Comparison of ENCODE assay signal across 16 cellular contexts in the genomic region with DNA sequence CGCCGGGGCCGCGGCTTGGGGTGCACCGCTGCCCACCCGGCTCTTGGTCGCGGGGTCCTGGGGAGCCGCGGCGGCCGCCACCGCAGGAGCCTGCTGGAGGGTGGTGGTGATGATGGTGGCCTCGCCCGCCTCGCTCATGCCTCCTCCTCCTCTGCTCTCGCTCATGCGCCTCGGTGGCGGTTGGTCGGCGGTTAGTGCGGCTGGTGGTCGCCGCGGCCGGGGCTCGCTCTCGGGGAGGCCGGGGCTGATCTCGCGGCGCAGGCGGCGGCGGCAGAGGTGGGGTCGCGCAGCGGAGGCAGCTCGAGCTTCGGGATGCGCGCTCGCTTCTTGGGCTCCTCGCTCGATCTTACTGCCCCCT. TPM values are rescaled to one million over a fixed set of nuclear protein-coding genes. Genes with fewer than 3 reads are reported as not detected.
A peak's percentile ranks its signal among the peaks of the same experiment; 100 is the strongest.
DNase-seq lines count a peak whose midpoint lies in the region; ATAC-seq and TF ChIP-seq lines count a peak whose summit lies in the region.
"Had no signal": no experiment of that assay in that cellular context is flagged by ENCODE, and none has a peak within 500 bp of the region (broad histone marks: within the 10 kb centered on the region; RNA-seq: fewer than 3 reads in every experiment).

No MANE protein-coding gene starts in this region.

- DNase-seq in activated CD4-positive, alpha-beta T cell treated with anti-CD3 and anti-CD28 coated beads for 48 hours: peak; percentile 20
- DNase-seq in activated CD4-positive, alpha-beta T cell treated with anti-CD3 and anti-CD28 coated beads, Interleukin-2, amount 50 U/mL, for 48 hours: no peak
- DNase-seq in colonic mucosa (no peak), lower lobe of right lung (no peak), type B pancreatic cell (ENCODE audit: extremely low spot score, unreplicated experiment) (no peak), PC-9 (no peak)
- DNase-seq: DMS153; natural killer cell; stimulated activated naive B cell treated with anti-CD40 and anti-IgM and Interleukin-4, amounts not matched to agents 10 μg/mL and 1 μg/mL and 100 μg/mL, for 72 hours had no signal

- H3K9me3 Mint-ChIP-seq in type B pancreatic cell: peaks cover 6% of the 10 kb centered on the region

- H3K27ac ChIP-seq in colonic mucosa (no peak overlapping the region), lower lobe of right lung (no peak overlapping the region), stomach smooth muscle (ENCODE audit: low read length) (no peak overlapping the region), PC-9 (no peak overlapping the region)

- peaks cover 76% of the 10 kb centered on the region for H3K27me3 Mint-ChIP-seq in type B pancreatic cell

- H4K20me1 ChIP-seq in PC-9 (ENCODE audit: insufficient read depth): no peaks in the 10 kb centered on the region

- POLR2A ChIA-PET in PC-9 (lab: Charles Lee; ENCODE audit: unreplicated experiment): no interaction called here

- H3K36me3 ChIP-seq in colonic mucosa (no peaks in the 10 kb centered on the region), lower lobe of right lung (no peaks in the 10 kb centered on the region), stomach smooth muscle (ENCODE audit: control insufficient read depth in 2 of 2, insufficient read depth in 2 of 2, low read length in 2 of 2) (no peaks in the 10 kb centered on the region), PC-9 (ENCODE audit: low read depth) (no peaks in the 10 kb centered on the region)

- no TSS peak for BruUV-seq in PC-9 (replicated peaks; lab: Mats Ljungman, UMichigan)

- ATAC-seq in lower lobe of right lung (peak in 1 of 2 donors; percentile 38), HG02759 (IDR thresholded peaks at IDR 0.05; ENCODE audit: unreplicated experiment) (no peak)

- H3K4me3 Mint-ChIP-seq in type B pancreatic cell: no peak overlapping the region

- H3K4me1 ChIP-seq in colonic mucosa (no peaks in the 10 kb centered on the region), lower lobe of right lung (no peaks in the 10 kb centered on the region), stomach smooth muscle (ENCODE audit: control insufficient read depth, insufficient read depth, low read length) (peaks cover 7% of the 10 kb centered on the region), PC-9 (replicated peaks; ENCODE audit: insufficient read depth) (no peaks in the 10 kb centered on the region)

- H3K9ac ChIP-seq in colonic mucosa (ENCODE audit: low read depth in 2 of 2, low read length in 2 of 2) (no peak overlapping the region), stomach smooth muscle (ENCODE audit: low read length in 2 of 2) (no peak overlapping the region)

- H3K4me3 ChIP-seq in colonic mucosa: peak overlapping the region; percentile 13
- peak overlapping the region; percentile 42 for H3K4me3 ChIP-seq in lower lobe of right lung
- H3K4me3 ChIP-seq in stomach smooth muscle (ENCODE audit: low read length in 2 of 2): peak overlapping the region; percentile 51 to 63
- H3K4me3 ChIP-seq in PC-9: no peak overlapping the region

- 0 out of 2 replicates have a peak, but pooled peaks cover 3% of the 10 kb centered on the region for H3K9me2 ChIP-seq in PC-9 (ENCODE audit: insufficient read depth)

- H3F3A ChIP-seq in PC-9 (ENCODE audit: insufficient read depth, low read depth): no peaks in the 10 kb centered on the region

- no peak overlapping the region for H3K4me2 ChIP-seq in PC-9

- H2AFZ ChIP-seq in PC-9: no peak overlapping the region

- H3K27me3 ChIP-seq in colonic mucosa (no peaks in the 10 kb centered on the region), lower lobe of right lung (ENCODE audit: low read depth) (peaks cover 28% of the 10 kb centered on the region), stomach smooth muscle (ENCODE audit: control insufficient read depth in 1 of 2, insufficient read depth in 2 of 2, low read length in 2 of 2) (peaks cover 15% of the 10 kb centered on the region in 2 donors), PC-9 (ENCODE audit: insufficient read depth, low read depth) (peaks cover 30% of the 10 kb centered on the region)

- H3K9me3 ChIP-seq in colonic mucosa (no peaks in the 10 kb centered on the region), lower lobe of right lung (no peaks in the 10 kb centered on the region), stomach smooth muscle (ENCODE audit: control insufficient read depth in 2 of 2, low read length in 2 of 2) (no peaks in the 10 kb centered on the region), PC-9 (ENCODE audit: insufficient read depth, low read depth) (no peaks in the 10 kb centered on the region)

- H3K4me1 Mint-ChIP-seq in type B pancreatic cell (ENCODE audit: unreplicated experiment): no peaks in the 10 kb centered on the region

- no peak overlapping the region for H3K27ac Mint-ChIP-seq in type B pancreatic cell
- H3K27ac Mint-ChIP-seq: natural killer cell; stimulated activated naive B cell treated with anti-CD40 and anti-IgM and Interleukin-4, amounts not matched to agents 10 μg/mL and 1 μg/mL and 100 μg/mL, for 72 hours had no signal

- CTCF ChIA-PET in PC-9 (lab: Charles Lee): no interaction called here

- H3K79me2 ChIP-seq in PC-9 (ENCODE audit: low read depth): no peaks in the 10 kb centered on the region

- TF ChIP-seq CTCF in colonic mucosa (IDR thresholded peaks at IDR 0.05) (no peak), lower lobe of right lung (IDR thresholded peaks at IDR 0.05) (no peak), type B pancreatic cell (conservative IDR thresholded peaks at IDR 0.05) (no peak), PC-9 (conservative IDR thresholded peaks at IDR 0.05) (no peak)

- intact Hi-C loops in colonic mucosa (cut with DNase I): no loop called here
- intact Hi-C loops in lower lobe of right lung (cut with DNase I): no loop called here
- intact Hi-C loops in PC-9 (cut with micrococcal nuclease; ENCODE audit: unreplicated experiment): no loop called here

- H3K36me3 Mint-ChIP-seq in type B pancreatic cell: no peaks in the 10 kb centered on the region

RNA-seq across cellular contexts. Expression of gene AHSP, which starts 41.6 kb away (rescaled TPM):
- total RNA-seq in colonic mucosa (not detected), lower lobe of right lung (not detected), type B pancreatic cell (ENCODE audit: low replicate concordance) (not detected in 2 replicates), PC-9 (2021) (not detected in 2 replicates)
- total RNA-seq: astrocyte; endothelial cell of umbilical vein; LHCN-M2; natural killer cell; OCI-LY7; T-helper 2 cell treated with Interferon-gamma antibody and Interleukin-4, amounts not matched to agents 100 ng/mL and 5 ng/mL, for 36 hours had no signal
